11 cellular contexts compared by ENCODE assay signal in genomic region chr2:128531856-128532255, GRCh38.
A peak's percentile ranks its signal among the peaks of the same experiment; 100 is the strongest.
DNase-seq lines count a peak whose midpoint lies in the region; ATAC-seq, FAIRE-seq and TF ChIP-seq lines count a peak whose summit lies in the region.
"Had no signal": no experiment of that assay in that cellular context is flagged by ENCODE, and none has a peak within 500 bp of the region (broad histone marks: within the 10 kb centered on the region; RNA-seq: fewer than 3 reads in every experiment).

No MANE protein-coding gene starts in this region.

- H3K9me3 ChIP-seq in kidney (ENCODE audit: control insufficient read depth in 1 of 2, low read length in 2 of 2), result no peaks in the 10 kb centered on the region

- FAIRE-seq in TTC549 (lab: Jason Lieb, UNC) (peak; percentile 54), kidney (lab: Jason Lieb, UNC) (peak; percentile 71)

- TF ChIP-seq CTCF in C4-2B (conservative IDR thresholded peaks at IDR 0.05) (peak; percentile 25; the same call in 1 of the 2 replicates), kidney (IDR thresholded peaks at IDR 0.05; ENCODE audit: borderline replicate concordance, extremely low read depth, insufficient read depth) (peak; percentile 38)

- intact Hi-C loops in kidney (cut with DNase I), result no loop called here

- no peaks in the 10 kb centered on the region for H3K4me1 ChIP-seq in kidney (ENCODE audit: control insufficient read depth in 1 of 2, insufficient read depth in 1 of 2, low read depth in 1 of 2, low read length in 2 of 2)

- no peak overlapping the region for H3K9ac ChIP-seq in kidney (ENCODE audit: low read length in 2 of 2)

- no peak overlapping the region for H3K4me3 ChIP-seq in kidney (ENCODE audit: low read length in 2 of 2)

- ATAC-seq in GM21528 (IDR thresholded peaks at IDR 0.05; ENCODE audit: low FRiP score, unreplicated experiment), result no peak
- ATAC-seq in HG03442 (IDR thresholded peaks at IDR 0.05; ENCODE audit: unreplicated experiment), result no peak
- ATAC-seq: sciatic nerve had no signal

- H3K27ac ChIP-seq in C4-2B (no peak overlapping the region), kidney (ENCODE audit: low read depth in 2 of 2, low read length in 2 of 2) (no peak overlapping the region)

- H3K36me3 ChIP-seq in kidney (ENCODE audit: control insufficient read depth in 1 of 2, insufficient read depth in 2 of 2, low read length in 2 of 2), result no peaks in the 10 kb centered on the region

- peak; percentile 2 for DNase-seq in HT-29 (ENCODE audit: low spot score)
- DNase-seq in kidney, result no peak
- DNase-seq in stimulated activated naive CD4-positive, alpha-beta T cell (lab: John Stamatoyannopoulos, UW), result no peak
- DNase-seq in ureter (ENCODE audit: low spot score), result no peak
- DNase-seq: CD4-positive, alpha-beta T cell; MV-4-11 had no signal
